Comparison of ENCODE assay signal across 31 cellular contexts in genomic region chr16:77931058-77931457, GRCh38.
DNase-seq lines count a peak whose midpoint lies in the region; ATAC-seq, FAIRE-seq and TF ChIP-seq lines count a peak whose summit lies in the region.
"Had no signal": no experiment of that assay in that cellular context is flagged by ENCODE, and none has a peak within 500 bp of the region (broad histone marks: within the 10 kb centered on the region; RNA-seq: fewer than 3 reads in every experiment).

No MANE protein-coding gene starts in this region.

- no peak for DNase-seq in HepG2 (ENCODE audit: low spot score)
- DNase-seq in right lobe of liver = no peak
- DNase-seq in SJSA1 (ENCODE audit: low read depth in 1 of 2, low spot score in 2 of 2) = peak in 1 of 2 experiments; percentile 46
- no peak for DNase-seq in kidney glomerular epithelial cell (lab: John Stamatoyannopoulos, UW)
- DNase-seq: 8988T; ACHN; AML-193; BE2C; C1 segment of cervical spinal cord; Caco-2; Calu3; CD4-positive, alpha-beta memory T cell; CD4-positive, alpha-beta T cell; CD4-positive, CD25-positive, alpha-beta regulatory T cell; CD8-positive, alpha-beta memory T cell; CD8-positive, alpha-beta T cell; COR-L47; DMS 273 treated with DMSO at 0.1 percent for 48 hours; DMS153; DMS53; DMS79; DMS79 treated with DMSO at 0.1 percent for 48 hours; DND-41; EL had no signal

- under 1% methylated on average over 4 of the region's 4 CpGs for WGBS in HepG2 (ENCODE audit: low lambda C conversion rate)
- 55% methylated on average over 4 of the region's 4 CpGs for WGBS in right lobe of liver (ENCODE audit: insufficient coverage, low coverage, low lambda C conversion rate, missing lambda C conversion rate)

- CTCF ChIA-PET in HepG2 (lab: Yijun Ruan, JAX; ENCODE audit: low intra/inter-chr PET ratio, low total read pairs) = no interaction called here

- no peak overlapping the region for H3K9ac ChIP-seq in HepG2 (ENCODE audit: insufficient read depth, low read depth, low read length)
- H3K9ac ChIP-seq: BLaER1; BLaER1 treated with 17β-estradiol and CSF1 and Interleukin-3, amounts not matched to agents 10 nM and 100 nM had no signal

- no peak overlapping the region for H3K27ac ChIP-seq in HepG2 (ENCODE audit: extremely low read length, insufficient read depth, low read length)
- H3K27ac ChIP-seq in right lobe of liver = no peak overlapping the region
- 0 out of 2 replicates have a peak overlapping the region, but pooled peaks have one; percentile 35 for H3K27ac ChIP-seq in SJSA1
- H3K27ac ChIP-seq: 22Rv1; A549; BLaER1; BLaER1 treated with 17β-estradiol and CSF1 and Interleukin-3, amounts not matched to agents 10 nM and 100 nM; C4-2B had no signal

- ATAC-seq in HepG2 (no peak), right lobe of liver (no peak)
- ATAC-seq: A549; CD8-positive, alpha-beta T cell had no signal

- no peaks in the 10 kb centered on the region for H4K20me1 ChIP-seq in HepG2 (ENCODE audit: insufficient read depth, low read length)
- H4K20me1 ChIP-seq: BLaER1; BLaER1 treated with 17β-estradiol and CSF1 and Interleukin-3, amounts not matched to agents 10 nM and 100 nM had no signal

- no peaks in the 10 kb centered on the region for H3K79me2 ChIP-seq in HepG2 (ENCODE audit: insufficient read depth, low read length)

- TF ChIP-seq POLR2A in HepG2 (IDR thresholded peaks at IDR 0.05; ENCODE audit: insufficient read depth in 1 of 2, low read depth in 2 of 2, low read length in 2 of 2) (no peak), right lobe of liver (IDR thresholded peaks at IDR 0.05) (no peak)

- no TSS peak for BruUV-seq in HepG2 (replicated peaks; lab: Mats Ljungman, UMichigan)

- no peak for TF ChIP-seq EP300 in HepG2 (IDR thresholded peaks at IDR 0.05; ENCODE audit: low read depth in 2 of 2, low read length in 2 of 2)
- no peak for TF ChIP-seq EP300 in HepG2 (CRISPR knock-in tag; IDR thresholded peaks at IDR 0.05; ENCODE audit: borderline replicate concordance)

- no peaks in the 10 kb centered on the region for H3K9me3 ChIP-seq in HepG2 (ENCODE audit: low read length)
- H3K9me3 ChIP-seq in right lobe of liver = no peaks in the 10 kb centered on the region
- no peaks in the 10 kb centered on the region for H3K9me3 ChIP-seq in SJSA1 (replicated peaks)
- H3K9me3 ChIP-seq: BE2C; BLaER1; BLaER1 treated with 17β-estradiol and CSF1 and Interleukin-3, amounts not matched to agents 10 nM and 100 nM; Caco-2 had no signal

- in situ Hi-C loops in HepG2 (cut with HindIII; ENCODE audit: extremely low pct_ligation_motif_present, low pct_unique_long_range_greater_than_20kb) = no loop called here

- H3K27me3 ChIP-seq in HepG2 (ENCODE audit: control insufficient read depth in 1 of 2, insufficient read depth in 2 of 2, low read length in 2 of 2) = peaks cover 0 to 14% of the 10 kb centered on the region in 2 experiments; a peak in 2 of 5 replicates
- no peaks in the 10 kb centered on the region for H3K27me3 ChIP-seq in right lobe of liver
- H3K27me3 ChIP-seq in SJSA1 (replicated peaks) = no peaks in the 10 kb centered on the region
- H3K27me3 ChIP-seq: BE2C; BLaER1; BLaER1 treated with 17β-estradiol and CSF1 and Interleukin-3, amounts not matched to agents 10 nM and 100 nM had no signal

- H3K4me2 ChIP-seq in HepG2 (ENCODE audit: low read depth, low read length) = no peak overlapping the region
- H3K4me2 ChIP-seq: A549; BLaER1; BLaER1 treated with 17β-estradiol and CSF1 and Interleukin-3, amounts not matched to agents 10 nM and 100 nM had no signal

- POLR2A ChIA-PET in HepG2 (lab: Yijun Ruan, JAX) = no interaction called here

- TF ChIP-seq CTCF in HepG2 (CRISPR knock-in tag; IDR thresholded peaks at IDR 0.05) (no peak), right lobe of liver (IDR thresholded peaks at IDR 0.05) (no peak)

- no peak overlapping the region for H3K4me3 ChIP-seq in HepG2 (replicated peaks in 1 of 3; ENCODE audit: insufficient read depth in 1 of 3, low read depth in 2 of 3, low read length in 3 of 3)
- no peak overlapping the region for H3K4me3 ChIP-seq in right lobe of liver
- H3K4me3 ChIP-seq in SJSA1 = no peak overlapping the region
- H3K4me3 ChIP-seq: A549; BLaER1; BLaER1 treated with 17β-estradiol and CSF1 and Interleukin-3, amounts not matched to agents 10 nM and 100 nM had no signal

- intact Hi-C loops in HepG2 (cut with micrococcal nuclease; ENCODE audit: unreplicated experiment) (no loop called here), right lobe of liver (cut with DNase I) (no loop called here)

- no peaks in the 10 kb centered on the region for H3K4me1 ChIP-seq in HepG2 (ENCODE audit: insufficient read depth, low read length)
- H3K4me1 ChIP-seq in right lobe of liver = no peaks in the 10 kb centered on the region
- H3K4me1 ChIP-seq in SJSA1 (replicated peaks) = peaks cover 12% of the 10 kb centered on the region
- H3K4me1 ChIP-seq: A549; BE2C; BLaER1; BLaER1 treated with 17β-estradiol and CSF1 and Interleukin-3, amounts not matched to agents 10 nM and 100 nM; Caco-2 had no signal

- no peak overlapping the region for H2AFZ ChIP-seq in HepG2 (ENCODE audit: low read length)

- no peak for TF ChIP-seq RAD21 in HepG2 (CRISPR knock-in tag; IDR thresholded peaks at IDR 0.05)

- no peak for FAIRE-seq in HepG2 (lab: Jason Lieb, UNC)
- FAIRE-seq: A204.1, A549, D721Med had no signal

- no peaks in the 10 kb centered on the region for H3K36me3 ChIP-seq in HepG2 (replicated peaks in 1 of 2; ENCODE audit: control insufficient read depth in 1 of 2, insufficient read depth in 2 of 2, low read length in 2 of 2)
- H3K36me3 ChIP-seq in right lobe of liver = no peaks in the 10 kb centered on the region
- H3K36me3 ChIP-seq in SJSA1 = no peaks in the 10 kb centered on the region
- H3K36me3 ChIP-seq: BE2C; BLaER1; BLaER1 treated with 17β-estradiol and CSF1 and Interleukin-3, amounts not matched to agents 10 nM and 100 nM had no signal

TF ChIP-seq in HepG2, 621 proteins besides CTCF, POLR2A, EP300 and RAD21:
- TF ChIP-seq MYNN (CRISPR knock-in tag; IDR thresholded peaks at IDR 0.05; ENCODE audit: low read depth) (no peak), RARA (CRISPR knock-in tag; IDR thresholded peaks at IDR 0.05) (no peak), FOXC1 (CRISPR knock-in tag; IDR thresholded peaks at IDR 0.05; ENCODE audit: borderline replicate concordance) (no peak), CREB1 (IDR thresholded peaks at IDR 0.05) (peak; percentile 85), CREB1 (CRISPR knock-in tag; IDR thresholded peaks at IDR 0.05) (no peak), ATF7 (IDR thresholded peaks at IDR 0.05) (peak; percentile 87), ATF7 (CRISPR knock-in tag; IDR thresholded peaks at IDR 0.05) (no peak)
- TF ChIP-seq, protein P1, sequence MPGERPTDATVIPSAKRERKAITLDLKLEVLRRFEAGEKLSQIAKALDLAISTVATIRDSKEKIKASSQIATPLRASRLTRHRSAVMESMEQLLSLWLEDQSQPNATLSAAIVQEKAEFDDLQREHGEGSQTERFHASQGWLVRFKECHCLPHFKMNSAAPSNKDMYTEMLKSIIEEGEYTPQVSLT (CRISPR knock-in tag; IDR thresholded peaks at IDR 0.05; ENCODE audit: borderline replicate concordance, low read depth) = no peak
